15 cellular contexts compared by ENCODE assay signal in the genomic region with DNA sequence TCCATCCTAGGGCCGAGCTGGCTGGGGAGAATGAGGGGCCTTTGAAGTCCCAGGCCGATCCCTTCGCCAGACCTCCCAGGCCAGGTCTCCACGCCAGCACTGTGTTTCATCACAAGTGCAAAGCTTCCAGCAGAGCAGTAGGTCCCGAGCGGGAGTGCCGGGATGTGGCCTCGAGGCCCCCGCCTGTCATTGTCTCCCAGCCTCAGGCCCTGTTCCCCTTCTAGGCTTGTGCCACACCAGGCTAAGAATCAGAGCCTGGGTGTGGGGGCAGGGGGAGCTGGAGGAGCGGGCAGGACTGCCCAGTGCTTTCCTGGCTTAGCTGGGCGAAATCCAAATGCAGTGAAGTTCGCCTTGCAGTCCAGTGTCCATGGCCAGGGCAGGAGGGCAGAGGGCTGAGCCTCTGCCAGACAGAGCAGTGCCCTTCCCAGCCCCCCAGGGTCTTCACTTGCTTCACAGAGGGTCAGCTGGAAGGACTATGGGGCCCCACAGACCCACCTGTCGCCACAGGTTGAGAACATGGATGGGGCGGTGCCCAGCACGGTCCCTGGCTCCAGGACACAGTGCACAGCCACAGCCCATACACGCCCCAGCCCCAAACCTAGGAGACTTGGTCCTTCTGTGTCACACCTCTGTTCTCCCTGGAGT. TPM values are rescaled to one million over a fixed set of nuclear protein-coding genes. Genes with fewer than 3 reads are reported as not detected.
DNase-seq lines count a peak whose midpoint lies in the region; ATAC-seq lines count a peak whose summit lies in the region.
"Had no signal": no experiment of that assay in that cellular context is flagged by ENCODE, and none has a peak within 500 bp of the region (broad histone marks: within the 10 kb centered on the region; RNA-seq: fewer than 3 reads in every experiment).

No MANE protein-coding gene starts in this region.

- no peaks in the 10 kb centered on the region for H3K27me3 Mint-ChIP-seq in activated T-cell treated with anti-CD3 and anti-CD28 coated beads, Interleukin-2, amount 50 U/mL, for 24 hours
- H3K27me3 Mint-ChIP-seq: CD8-positive, alpha-beta memory T cell; stimulated activated memory B cell treated with anti-CD40 and anti-IgM and Interleukin-4, amounts not matched to agents 10 μg/mL and 1 μg/mL and 100 μg/mL, for 72 hours had no signal

- intact Hi-C loops in Right ventricle myocardium superior (cut with DNase I) = no loop called here
- intact Hi-C loops in aorta (cut with DNase I) = no loop called here

- H3K27ac Mint-ChIP-seq in activated T-cell treated with anti-CD3 and anti-CD28 coated beads, Interleukin-2, amount 50 U/mL, for 24 hours = peak overlapping the region; percentile 22
- H3K27ac Mint-ChIP-seq: stimulated activated memory B cell treated with anti-CD40 and anti-IgM and Interleukin-4, amounts not matched to agents 10 μg/mL and 1 μg/mL and 100 μg/mL, for 72 hours had no signal

- H3K4me3 Mint-ChIP-seq in activated T-cell treated with anti-CD3 and anti-CD28 coated beads, Interleukin-2, amount 50 U/mL, for 24 hours = no peak overlapping the region
- H3K4me3 Mint-ChIP-seq: CD8-positive, alpha-beta memory T cell; stimulated activated memory B cell treated with anti-CD40 and anti-IgM and Interleukin-4, amounts not matched to agents 10 μg/mL and 1 μg/mL and 100 μg/mL, for 72 hours had no signal

- 76 to 79% methylated on average over 14 to 15 of the region's 16 CpGs for WGBS in mesodermal cell (ENCODE audit: insufficient coverage in 2 of 2), 2 experiments
- whole genome bisulfite sequencing in aorta, 2 donors = 42 to 44% methylated on average over 16 of the region's 16 CpGs

- H3K36me3 ChIP-seq in mesodermal cell (ENCODE audit: control insufficient read depth, insufficient read depth, low read length) (peaks cover 2% of the 10 kb centered on the region), aorta (ENCODE audit: control insufficient read depth in 1 of 2, insufficient read depth in 2 of 2, low read length in 1 of 2) (no peaks in the 10 kb centered on the region)
- H3K36me3 ChIP-seq: upper lobe of left lung had no signal

- no peak for DNase-seq in activated T-cell treated with anti-CD3 and anti-CD28 coated beads, Interleukin-2, amount 50 U/mL, for 24 hours
- no peak for DNase-seq in activated T-cell treated with anti-CD3 and anti-CD28 coated beads, Interleukin-2, amount 50 U/mL, for 1 hour
- DNase-seq in Right ventricle myocardium superior = peak; percentile 67
- no peak for DNase-seq in aorta
- no peak for DNase-seq in GDM1 (lab: John Stamatoyannopoulos, UW)
- DNase-seq in GF-D8 (lab: John Stamatoyannopoulos, UW) = no peak
- DNase-seq: activated gamma-delta T cell treated with Interleukin-2 at 50 U/mL for 16 hours; CD8-positive, alpha-beta memory T cell; NCI-H1417 treated with DMSO at 0.1 percent for 48 hours; NCI-H2227 treated with DMSO at 0.1 percent for 48 hours; upper lobe of left lung had no signal

- H3K4me3 ChIP-seq in mesodermal cell (ENCODE audit: extremely low read depth, insufficient read depth, low read length, poor library complexity, severe bottlenecking) = no peak overlapping the region
- H3K4me3 ChIP-seq in aorta (ENCODE audit: low read length in 2 of 2) = no peak overlapping the region
- H3K4me3 ChIP-seq: coronary artery, upper lobe of left lung had no signal

- peaks cover 40% of the 10 kb centered on the region for H3K4me1 Mint-ChIP-seq in activated T-cell treated with anti-CD3 and anti-CD28 coated beads, Interleukin-2, amount 50 U/mL, for 24 hours (ENCODE audit: low read depth)

- no peaks in the 10 kb centered on the region for H3K9me3 Mint-ChIP-seq in activated T-cell treated with anti-CD3 and anti-CD28 coated beads, Interleukin-2, amount 50 U/mL, for 24 hours
- H3K9me3 Mint-ChIP-seq: CD8-positive, alpha-beta memory T cell; stimulated activated memory B cell treated with anti-CD40 and anti-IgM and Interleukin-4, amounts not matched to agents 10 μg/mL and 1 μg/mL and 100 μg/mL, for 72 hours had no signal

- H3K27me3 ChIP-seq in aorta (ENCODE audit: control insufficient read depth in 1 of 2, insufficient read depth in 2 of 2, low read length in 1 of 2) = no peaks in the 10 kb centered on the region
- H3K27me3 ChIP-seq: upper lobe of left lung had no signal

- H3K4me1 ChIP-seq in mesodermal cell (ENCODE audit: control insufficient read depth, insufficient read depth, low read length, poor library complexity, severe bottlenecking) (peaks cover 6% of the 10 kb centered on the region), aorta (ENCODE audit: control insufficient read depth in 1 of 2, insufficient read depth in 2 of 2, low read length in 2 of 2) (no peaks in the 10 kb centered on the region)

- H3K36me3 Mint-ChIP-seq in activated T-cell treated with anti-CD3 and anti-CD28 coated beads, Interleukin-2, amount 50 U/mL, for 24 hours (ENCODE audit: low read depth) = peaks cover 16% of the 10 kb centered on the region
- H3K36me3 Mint-ChIP-seq: CD8-positive, alpha-beta memory T cell; stimulated activated memory B cell treated with anti-CD40 and anti-IgM and Interleukin-4, amounts not matched to agents 10 μg/mL and 1 μg/mL and 100 μg/mL, for 72 hours had no signal

- no peaks in the 10 kb centered on the region for H3K9me3 ChIP-seq in mesodermal cell (ENCODE audit: control insufficient read depth, low read length)
- no peaks in the 10 kb centered on the region for H3K9me3 ChIP-seq in aorta (ENCODE audit: control insufficient read depth, low read length)
- H3K9me3 ChIP-seq: upper lobe of left lung had no signal

- ATAC-seq in Right ventricle myocardium superior (ENCODE audit: poor library complexity) (peak; percentile 18), aorta (ENCODE audit: low FRiP score) (peak; percentile 26), GM18909 (IDR thresholded peaks at IDR 0.05; ENCODE audit: poor library complexity, unreplicated experiment) (no peak)
- ATAC-seq: stimulated activated memory B cell treated with anti-CD40 and anti-IgM and Interleukin-4, amounts not matched to agents 10 μg/mL and 1 μg/mL and 100 μg/mL, for 72 hours had no signal

- H3K27ac ChIP-seq in mesodermal cell (ENCODE audit: low read depth, low read length, severe bottlenecking) (peak overlapping the region; percentile 19), aorta (ENCODE audit: low read depth in 1 of 2, low read length in 2 of 2) (no peak overlapping the region)
- H3K27ac ChIP-seq: upper lobe of left lung had no signal

RNA-seq across cellular contexts. Expression of a gene that starts 20.2 kb away (rescaled TPM):
- 24.7 TPM for total RNA-seq in Right ventricle myocardium superior
- 45.8 TPM for polyA plus RNA-seq in mesodermal cell (2013, experiment 1 of 2)
- polyA plus RNA-seq in mesodermal cell (2013, experiment 2 of 2) = 40.6 TPM
- 100 to 1,000 TPM; 116 to 140 TPM for total RNA-seq in aorta
- 10 to 100 TPM; 31.4 to 45.6 TPM for polyA plus RNA-seq in aorta
